ENCODE assay signal across 8 cellular contexts in genomic region chr12:48682927-48683326, GRCh38. TPM values are rescaled to one million over a fixed set of nuclear protein-coding genes. Genes with fewer than 3 reads are reported as not detected.
DNase-seq lines count a peak whose midpoint lies in the region; ATAC-seq and TF ChIP-seq lines count a peak whose summit lies in the region.

No MANE protein-coding gene starts in this region.

- H3K4me1 Mint-ChIP-seq in naive thymus-derived CD4-positive, alpha-beta T cell, result peaks cover 24 to 50% (median 43%) of the 10 kb centered on the region in 7 donors

- H3K4me3 ChIP-seq in AG04450 (ENCODE audit: low read depth, low read length) (peak overlapping the region; percentile 94; the same call in 1 of the 2 replicates), brain microvascular endothelial cell (ENCODE audit: low read depth, low read length) (peak overlapping the region; percentile 69)
- peak overlapping the region; percentile 88 for H3K4me3 ChIP-seq in naive thymus-derived CD4-positive, alpha-beta T cell (ENCODE audit: low read length)

- intact Hi-C loops in naive thymus-derived CD4-positive, alpha-beta T cell (cut with micrococcal nuclease), result loop anchor here (1.0 to 10.0 kb wide), 13 partner anchors 33 to 1344 kb away; partner anchors contain the start of genes CACNB3 (in 2 of the 2), CCNT1 (in 2 of the 2), DDX23 (in 2 of the 2) and ASB8 (in 1 of the 2)

- ATAC-seq in naive thymus-derived CD4-positive, alpha-beta T cell, result no peak
- ATAC-seq in GM18870 (IDR thresholded peaks at IDR 0.05; ENCODE audit: unreplicated experiment), result no peak

- in situ Hi-C loops in brain microvascular endothelial cell (cut with HindIII; ENCODE audit: low pct_ligation_motif_present, low sequenced_read_pairs), result no loop called here

- H3K4me3 Mint-ChIP-seq in naive thymus-derived CD4-positive, alpha-beta T cell, result peak overlapping the region; percentile 55 to 99 (median 97)

- peaks cover 10 to 27% (median 23%) of the 10 kb centered on the region in 5 donors for H3K36me3 Mint-ChIP-seq in naive thymus-derived CD4-positive, alpha-beta T cell

- H3K4me1 ChIP-seq in naive thymus-derived CD4-positive, alpha-beta T cell (ENCODE audit: control insufficient read depth in 2 of 2, insufficient read depth in 2 of 2, low read length in 2 of 2), result peaks cover 26 to 30% of the 10 kb centered on the region in 2 donors

- no peaks in the 10 kb centered on the region for H3K27me3 Mint-ChIP-seq in naive thymus-derived CD4-positive, alpha-beta T cell

- peaks cover 26% of the 10 kb centered on the region for H3K36me3 ChIP-seq in brain microvascular endothelial cell (replicated peaks)
- peaks cover 3 to 26% (median 7%) of the 10 kb centered on the region in 3 experiments for H3K36me3 ChIP-seq in naive thymus-derived CD4-positive, alpha-beta T cell (ENCODE audit: control insufficient read depth in 2 of 3, insufficient read depth in 3 of 3, low read length in 3 of 3)

- POLR2A ChIA-PET in AG04450 (lab: Yijun Ruan, JAX), result interaction anchor here (0.6 to 1.8 kb wide), 3 partner anchors 8 to 526 kb away, joined by 3 to 8 read pairs (median 4); partner anchors contain the start of gene ADCY6
- POLR2A ChIA-PET in naive thymus-derived CD4-positive, alpha-beta T cell (lab: Charles Lee), result interaction anchor here (0.7 to 3.3 kb wide), 10 partner anchors 8 to 506 kb away, joined by 3 to 35 read pairs (median 10); partner anchors contain the start of genes CCNT1, TUBA1A and TUBA1B

- H3K27ac Mint-ChIP-seq in naive thymus-derived CD4-positive, alpha-beta T cell, result peak overlapping the region in 3 of 9 donors; percentile 60 to 99 (median 98)

- H3K9me3 Mint-ChIP-seq in naive thymus-derived CD4-positive, alpha-beta T cell, result peaks cover 0 to 1% (median 0%) of the 10 kb centered on the region in 11 donors

- H3K27ac ChIP-seq in AG04450 (ENCODE audit: low read depth, low read length) (no peak overlapping the region), brain microvascular endothelial cell (no peak overlapping the region)
- no peak overlapping the region for H3K27ac ChIP-seq in naive thymus-derived CD4-positive, alpha-beta T cell (ENCODE audit: low read depth, low read length)

- no peak for DNase-seq in AG04450 (ENCODE audit: low read depth, low spot score)
- peak; percentile 6 for DNase-seq in HT-29 (ENCODE audit: low spot score)
- no peak for DNase-seq in brain microvascular endothelial cell
- DNase-seq in naive thymus-derived CD4-positive, alpha-beta T cell, result no peak
- DNase-seq in RPMI8226, result no peak
- DNase-seq in NCI-H69 (lab: John Stamatoyannopoulos, UW), result no peak
- no peak for DNase-seq in SW 1271 (lab: John Stamatoyannopoulos, UW)

- TF ChIP-seq CTCF in AG04450 (IDR thresholded peaks at IDR 0.05; ENCODE audit: low read depth, low read length) (no peak), brain microvascular endothelial cell (IDR thresholded peaks at IDR 0.05; ENCODE audit: low read depth, low read length, missing control alignments) (no peak)

- H3K27me3 ChIP-seq in AG04450 (ENCODE audit: control insufficient read depth, insufficient read depth, low read length) (no peaks in the 10 kb centered on the region), brain microvascular endothelial cell (replicated peaks) (no peaks in the 10 kb centered on the region)
- no peaks in the 10 kb centered on the region for H3K27me3 ChIP-seq in naive thymus-derived CD4-positive, alpha-beta T cell (ENCODE audit: control insufficient read depth in 2 of 2, insufficient read depth in 2 of 2, low read length in 2 of 2)

- CTCF ChIA-PET in AG04450 (lab: Charles Lee), result interaction anchor here (0.6 to 1.2 kb wide), 2 partner anchors 113 to 197 kb away, joined by 3 read pairs; no protein-coding TSS in a partner anchor
- CTCF ChIA-PET in naive thymus-derived CD4-positive, alpha-beta T cell (lab: Charles Lee), result interaction anchor here (1.4 kb wide), 1 partner anchor 16 kb away, joined by 3 read pairs; no protein-coding TSS in a partner anchor

- H3K9me3 ChIP-seq in AG04450 (ENCODE audit: control insufficient read depth, insufficient read depth, low read length), result no peaks in the 10 kb centered on the region; the same call in 1 of the 2 replicates
- no peaks in the 10 kb centered on the region for H3K9me3 ChIP-seq in naive thymus-derived CD4-positive, alpha-beta T cell (ENCODE audit: control insufficient read depth in 2 of 3, low read length in 3 of 3)

RNA-seq across cellular contexts. Expression of gene KANSL2, which starts 0.9 kb away (rescaled TPM):
- 35.3 and 37.9 TPM in 2 replicates for polyA plus RNA-seq in AG04450 (2011; rRNA removed)
- polyA minus RNA-seq in AG04450 (2011; rRNA and poly(A)+ RNA removed), result 61.2 and 79.0 TPM in 2 replicates
- total RNA-seq in HT-29 (2014; rRNA removed; shearing (Covaris generic)), result 37.9 and 38.9 TPM in 2 replicates
- total RNA-seq in naive thymus-derived CD4-positive, alpha-beta T cell, result 100 to 1,000 TPM in 1 of 5 experiments, 10 to 100 TPM in 4; 37.5 to 117 (median 74.4) TPM
- polyA plus RNA-seq in naive thymus-derived CD4-positive, alpha-beta T cell, result 10 to 100 TPM; 33.4 to 50.8 TPM

RNA-seq across cellular contexts. Expression of gene CCNT1, which starts 33.6 kb away (rescaled TPM):
- polyA plus RNA-seq in AG04450 (2011; rRNA removed), result 23.7 and 30.8 TPM in 2 replicates
- polyA minus RNA-seq in AG04450 (2011; rRNA and poly(A)+ RNA removed), result 36.7 and 49.9 TPM in 2 replicates
- 14.1 and 16.7 TPM in 2 replicates for total RNA-seq in HT-29 (2014; rRNA removed; shearing (Covaris generic))
- total RNA-seq in naive thymus-derived CD4-positive, alpha-beta T cell, result 100 to 1,000 TPM in 1 of 5 experiments, 10 to 100 TPM in 4; 62.5 to 127 (median 76.6) TPM
- 10 to 100 TPM; 11.7 to 23.8 TPM for polyA plus RNA-seq in naive thymus-derived CD4-positive, alpha-beta T cell
